19 cellular contexts compared by ENCODE assay signal in the genomic region with DNA sequence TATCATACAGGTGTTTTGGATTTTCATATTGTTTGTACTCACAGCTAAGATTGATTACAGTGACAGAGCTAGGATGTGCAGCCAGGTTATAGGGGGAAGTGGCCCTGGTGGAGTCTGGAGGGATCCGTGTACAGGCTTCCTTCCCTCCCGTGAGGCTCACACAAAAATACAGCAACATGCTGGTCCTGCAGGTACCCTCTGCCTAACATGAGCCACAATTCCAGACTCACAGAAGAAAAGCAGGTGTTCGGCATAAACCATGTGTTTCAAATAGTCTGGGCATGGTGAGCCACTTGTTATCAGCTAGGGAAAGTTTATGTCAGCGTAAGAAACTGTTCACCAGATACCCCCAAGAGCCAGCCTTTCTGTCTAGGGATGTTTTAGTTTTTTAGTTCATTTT.
DNase-seq lines count a peak whose midpoint lies in the region; ATAC-seq, FAIRE-seq and TF ChIP-seq lines count a peak whose summit lies in the region.
"Had no signal": no experiment of that assay in that cellular context is flagged by ENCODE, and none has a peak within 500 bp of the region (broad histone marks: within the 10 kb centered on the region; RNA-seq: fewer than 3 reads in every experiment).

No MANE protein-coding gene starts in this region.

- peaks cover 10% of the 10 kb centered on the region for H3K9me3 Mint-ChIP-seq in stimulated activated naive CD8-positive, alpha-beta T cell treated with anti-CD3 and anti-CD28 coated beads, Interleukin-15, Interleukin-2, amounts not matched to agents 100 ng/mL and 50 ng/mL, for 24 hours
- H3K9me3 Mint-ChIP-seq in stimulated activated naive CD8-positive, alpha-beta T cell treated with anti-CD3 and anti-CD28 coated beads, Interleukin-15, amount 100 ng/mL, for 72 hours, result peaks cover 8 to 9% of the 10 kb centered on the region in 2 donors
- peaks cover 3% of the 10 kb centered on the region for H3K9me3 Mint-ChIP-seq in memory B cell
- peaks cover 5 to 13% of the 10 kb centered on the region in 2 donors for H3K9me3 Mint-ChIP-seq in stimulated activated naive B cell treated with anti-CD40 and anti-IgM and Interleukin-4, amounts not matched to agents 10 μg/mL and 1 μg/mL and 100 μg/mL, for 72 hours

- H3K9me3 ChIP-seq in pancreas (no peaks in the 10 kb centered on the region), upper lobe of left lung (peaks cover 0 to 5% (median 2%) of the 10 kb centered on the region in 4 donors)
- H3K9me3 ChIP-seq: Caco-2 had no signal

- 47 to 48% methylated on average over 4 of the region's 4 CpGs for WGBS in pancreas, 2 donors
- 89 to 91% methylated on average over 4 of the region's 4 CpGs for WGBS in upper lobe of left lung, 2 donors

- peaks cover 73% of the 10 kb centered on the region for H3K36me3 Mint-ChIP-seq in stimulated activated naive CD8-positive, alpha-beta T cell treated with anti-CD3 and anti-CD28 coated beads, Interleukin-15, Interleukin-2, amounts not matched to agents 100 ng/mL and 50 ng/mL, for 24 hours (ENCODE audit: low read depth)
- H3K36me3 Mint-ChIP-seq in memory B cell, result peaks cover 51% of the 10 kb centered on the region
- H3K36me3 Mint-ChIP-seq in stimulated activated naive B cell treated with anti-CD40 and anti-IgM and Interleukin-4, amounts not matched to agents 10 μg/mL and 1 μg/mL and 100 μg/mL, for 72 hours, result peaks cover 56 to 70% of the 10 kb centered on the region in 2 donors

- H3K27ac ChIP-seq in pancreas, result no peak overlapping the region
- no peak overlapping the region for H3K27ac ChIP-seq in upper lobe of left lung

- no peak for DNase-seq in stimulated activated naive CD8-positive, alpha-beta T cell treated with anti-CD3 and anti-CD28 coated beads, Interleukin-15, amount 100 ng/mL, for 72 hours
- DNase-seq in memory B cell (ENCODE audit: low spot score in 2 of 2), result no peak
- no peak for DNase-seq in pancreas
- DNase-seq in stimulated activated naive B cell treated with anti-CD40 and anti-IgM and Interleukin-4, amounts not matched to agents 10 μg/mL and 1 μg/mL and 100 μg/mL, for 72 hours, result no peak
- no peak for DNase-seq in upper lobe of left lung
- no peak for DNase-seq in T-helper 9 cell
- DNase-seq: C1 segment of cervical spinal cord; Caco-2; CD4-positive, alpha-beta memory T cell; DMS153; DND-41; H9 had no signal

- no peak for TF ChIP-seq EP300 in upper lobe of left lung (IDR thresholded peaks at IDR 0.05)

- no peaks in the 10 kb centered on the region for H3K27me3 ChIP-seq in pancreas
- no peaks in the 10 kb centered on the region for H3K27me3 ChIP-seq in upper lobe of left lung

- H3K4me3 ChIP-seq in pancreas (no peak overlapping the region), upper lobe of left lung (no peak overlapping the region)
- H3K4me3 ChIP-seq: GM23338 had no signal

- no peak for TF ChIP-seq CTCF in pancreas (IDR thresholded peaks at IDR 0.05)
- no peak for TF ChIP-seq CTCF in upper lobe of left lung (IDR thresholded peaks at IDR 0.05)

- peak overlapping the region; percentile 23 for H3K27ac Mint-ChIP-seq in stimulated activated naive CD8-positive, alpha-beta T cell treated with anti-CD3 and anti-CD28 coated beads, Interleukin-15, Interleukin-2, amounts not matched to agents 100 ng/mL and 50 ng/mL, for 24 hours
- H3K27ac Mint-ChIP-seq in stimulated activated naive CD8-positive, alpha-beta T cell treated with anti-CD3 and anti-CD28 coated beads, Interleukin-15, amount 100 ng/mL, for 72 hours, result no peak overlapping the region
- peak overlapping the region; percentile 40 for H3K27ac Mint-ChIP-seq in memory B cell
- H3K27ac Mint-ChIP-seq in stimulated activated naive B cell treated with anti-CD40 and anti-IgM and Interleukin-4, amounts not matched to agents 10 μg/mL and 1 μg/mL and 100 μg/mL, for 72 hours, result peak overlapping the region; percentile 15
- H3K27ac Mint-ChIP-seq: GM23338, H9 had no signal

- no peak for FAIRE-seq in pancreas (lab: Jason Lieb, UNC)
- FAIRE-seq: G401.6, GM12892, GM19239 had no signal

- H3K4me1 ChIP-seq in pancreas (peaks cover 0 to 4% (median 0%) of the 10 kb centered on the region in 3 donors), upper lobe of left lung (no peaks in the 10 kb centered on the region)
- H3K4me1 ChIP-seq: Caco-2 had no signal

- no peaks in the 10 kb centered on the region for H3K27me3 Mint-ChIP-seq in stimulated activated naive CD8-positive, alpha-beta T cell treated with anti-CD3 and anti-CD28 coated beads, Interleukin-15, Interleukin-2, amounts not matched to agents 100 ng/mL and 50 ng/mL, for 24 hours
- H3K27me3 Mint-ChIP-seq in stimulated activated naive CD8-positive, alpha-beta T cell treated with anti-CD3 and anti-CD28 coated beads, Interleukin-15, amount 100 ng/mL, for 72 hours, result no peaks in the 10 kb centered on the region
- H3K27me3 Mint-ChIP-seq in memory B cell, result no peaks in the 10 kb centered on the region
- H3K27me3 Mint-ChIP-seq in stimulated activated naive B cell treated with anti-CD40 and anti-IgM and Interleukin-4, amounts not matched to agents 10 μg/mL and 1 μg/mL and 100 μg/mL, for 72 hours, result no peaks in the 10 kb centered on the region
- H3K27me3 Mint-ChIP-seq: CD4-positive, alpha-beta memory T cell had no signal

- no peak for TF ChIP-seq POLR2A in upper lobe of left lung (IDR thresholded peaks at IDR 0.05)

- H3K4me3 Mint-ChIP-seq in stimulated activated naive CD8-positive, alpha-beta T cell treated with anti-CD3 and anti-CD28 coated beads, Interleukin-15, Interleukin-2, amounts not matched to agents 100 ng/mL and 50 ng/mL, for 24 hours, result no peak overlapping the region
- no peak overlapping the region for H3K4me3 Mint-ChIP-seq in stimulated activated naive CD8-positive, alpha-beta T cell treated with anti-CD3 and anti-CD28 coated beads, Interleukin-15, amount 100 ng/mL, for 72 hours
- no peak overlapping the region for H3K4me3 Mint-ChIP-seq in memory B cell
- no peak overlapping the region for H3K4me3 Mint-ChIP-seq in stimulated activated naive B cell treated with anti-CD40 and anti-IgM and Interleukin-4, amounts not matched to agents 10 μg/mL and 1 μg/mL and 100 μg/mL, for 72 hours
- H3K4me3 Mint-ChIP-seq: CD4-positive, alpha-beta memory T cell; GM23338; H9 had no signal

- intact Hi-C loops in pancreas (cut with DNase I), result no loop called here

- H3K4me1 Mint-ChIP-seq in stimulated activated naive CD8-positive, alpha-beta T cell treated with anti-CD3 and anti-CD28 coated beads, Interleukin-15, Interleukin-2, amounts not matched to agents 100 ng/mL and 50 ng/mL, for 24 hours (ENCODE audit: low read depth), result peaks cover 4% of the 10 kb centered on the region
- no peaks in the 10 kb centered on the region for H3K4me1 Mint-ChIP-seq in stimulated activated naive CD8-positive, alpha-beta T cell treated with anti-CD3 and anti-CD28 coated beads, Interleukin-15, amount 100 ng/mL, for 72 hours
- peaks cover 4% of the 10 kb centered on the region for H3K4me1 Mint-ChIP-seq in memory B cell
- H3K4me1 Mint-ChIP-seq in stimulated activated naive B cell treated with anti-CD40 and anti-IgM and Interleukin-4, amounts not matched to agents 10 μg/mL and 1 μg/mL and 100 μg/mL, for 72 hours, result peaks cover 12 to 15% of the 10 kb centered on the region in 2 donors
- H3K4me1 Mint-ChIP-seq: GM23338, H9 had no signal

- H3K36me3 ChIP-seq in pancreas (peaks cover 0 to 12% (median 0%) of the 10 kb centered on the region in 3 donors), upper lobe of left lung (peaks cover 23 to 99% (median 50%) of the 10 kb centered on the region in 4 donors)

- no peak for ATAC-seq in stimulated activated naive CD8-positive, alpha-beta T cell treated with anti-CD3 and anti-CD28 coated beads, Interleukin-15, amount 100 ng/mL, for 72 hours
- ATAC-seq in memory B cell (ENCODE audit: low read depth) (no peak), pancreas (peak in 3 of 4 donors; percentile 36 to 50 (median 46)), upper lobe of left lung (ENCODE audit: low FRiP score in 2 of 2) (no peak), GM18868 (IDR thresholded peaks at IDR 0.05; ENCODE audit: unreplicated experiment) (no peak)
- no peak for ATAC-seq in stimulated activated naive B cell treated with anti-CD40 and anti-IgM and Interleukin-4, amounts not matched to agents 10 μg/mL and 1 μg/mL and 100 μg/mL, for 72 hours (replicated peaks)
- ATAC-seq: GM23338, HCT116 had no signal

Comparison
In these comparisons a context has a peak if more than half of its experiments do, and no peak if none do; other contexts are left out.
1. H3K27ac Mint-ChIP-seq: peak in stimulated activated naive CD8-positive, alpha-beta T cell treated with anti-CD3 and anti-CD28 coated beads, Interleukin-15, Interleukin-2, amounts not matched to agents 100 ng/mL and 50 ng/mL, for 24 hours (single experiment), memory B cell (single experiment) and stimulated activated naive B cell treated with anti-CD40 and anti-IgM and Interleukin-4, amounts not matched to agents 10 μg/mL and 1 μg/mL and 100 μg/mL, for 72 hours (single experiment); none in stimulated activated naive CD8-positive, alpha-beta T cell treated with anti-CD3 and anti-CD28 coated beads, Interleukin-15, amount 100 ng/mL, for 72 hours (0 of 2).
2. ATAC-seq: peak in pancreas (3 of 4); none in stimulated activated naive CD8-positive, alpha-beta T cell treated with anti-CD3 and anti-CD28 coated beads, Interleukin-15, amount 100 ng/mL, for 72 hours (single experiment), memory B cell (single experiment), stimulated activated naive B cell treated with anti-CD40 and anti-IgM and Interleukin-4, amounts not matched to agents 10 μg/mL and 1 μg/mL and 100 μg/mL, for 72 hours (0 of 2), upper lobe of left lung (0 of 2) and GM18868 (single experiment).